ENCODE assay signal across 26 cellular contexts in genomic region chr4:115927382-115927781, GRCh38.
"Had no signal": no experiment of that assay in that cellular context is flagged by ENCODE, and none has a peak within 500 bp of the region (broad histone marks: within the 10 kb centered on the region; RNA-seq: fewer than 3 reads in every experiment).

No MANE protein-coding gene starts in this region.

- H3K4me1 ChIP-seq: ascending aorta, breast epithelium, esophagus squamous epithelium, gastroesophageal sphincter had no signal

- H3K36me3 ChIP-seq: ascending aorta, esophagus squamous epithelium, gastroesophageal sphincter had no signal

- H3K27me3 ChIP-seq: ascending aorta, breast epithelium, dorsolateral prefrontal cortex, esophagus squamous epithelium, gastroesophageal sphincter had no signal

- H3K9me3 ChIP-seq: ascending aorta, breast epithelium, esophagus squamous epithelium, gastroesophageal sphincter had no signal

- ATAC-seq: activated CD4-positive, alpha-beta T cell treated with anti-CD3 and anti-CD28 coated beads for 36 hours; activated naive CD4-positive, alpha-beta T cell treated with anti-CD3 and anti-CD28 coated beads, Interleukin-2, amount 50 U/mL, for 72 hours; activated T-cell treated with anti-CD3 and anti-CD28 coated beads, Interleukin-2, amount 50 U/mL, for 72 hours; gastroesophageal sphincter had no signal

- H3K27ac ChIP-seq: ascending aorta, breast epithelium, coronary artery, dorsolateral prefrontal cortex, esophagus squamous epithelium, gastroesophageal sphincter had no signal

- DNase-seq: activated CD4-positive, alpha-beta memory T cell treated with anti-CD3 and anti-CD28 coated beads for 36 hours; activated CD4-positive, alpha-beta T cell treated with anti-CD3 and anti-CD28 coated beads for 36 hours; activated CD4-positive, alpha-beta T cell treated with anti-CD3 and anti-CD28 coated beads, Interleukin-2, amount 10 ng/mL, durations not matched to agents 24 days and 14 days; activated CD4-positive, CD25-positive, alpha-beta regulatory T cell; activated CD4-positive, CD25-positive, alpha-beta regulatory T cell treated with anti-CD3 and anti-CD28 coated beads, Interleukin-2, amount 50 U/mL, for 72 hours; activated CD8-positive, alpha-beta memory T cell treated with anti-CD3 and anti-CD28 coated beads, Interleukin-2, amount 50 U/mL, for 48 hours; activated gamma-delta T cell; activated naive CD4-positive, alpha-beta T cell; activated naive CD4-positive, alpha-beta T cell treated with anti-CD3 and anti-CD28 coated beads, Interleukin-2, amount 10 ng/mL, durations not matched to agents 7 days and 5 days; activated naive CD8-positive, alpha-beta T cell treated with anti-CD3 and anti-CD28 coated beads, Interleukin-2, amount 10 ng/mL, durations not matched to agents 7 days and 5 days; activated T-cell treated with anti-CD3 and anti-CD28 coated beads for 4 hours; activated T-cell treated with anti-CD3 and anti-CD28 coated beads, Interleukin-2, amount 50 U/mL, for 24 hours; activated T-cell treated with anti-CD3 and anti-CD28 coated beads, Interleukin-2, amount 50 U/mL, for 72 hours; dorsolateral prefrontal cortex; effector memory CD4-positive, alpha-beta T cell; endodermal cell; erythroblast; esophagus squamous epithelium; foreskin melanocyte; head of caudate nucleus; T-helper 2 cell had no signal

- H3K4me3 ChIP-seq: ascending aorta, breast epithelium, coronary artery, dorsolateral prefrontal cortex, esophagus squamous epithelium, gastroesophageal sphincter had no signal
